8 cellular contexts compared by ENCODE assay signal in the genomic region with DNA sequence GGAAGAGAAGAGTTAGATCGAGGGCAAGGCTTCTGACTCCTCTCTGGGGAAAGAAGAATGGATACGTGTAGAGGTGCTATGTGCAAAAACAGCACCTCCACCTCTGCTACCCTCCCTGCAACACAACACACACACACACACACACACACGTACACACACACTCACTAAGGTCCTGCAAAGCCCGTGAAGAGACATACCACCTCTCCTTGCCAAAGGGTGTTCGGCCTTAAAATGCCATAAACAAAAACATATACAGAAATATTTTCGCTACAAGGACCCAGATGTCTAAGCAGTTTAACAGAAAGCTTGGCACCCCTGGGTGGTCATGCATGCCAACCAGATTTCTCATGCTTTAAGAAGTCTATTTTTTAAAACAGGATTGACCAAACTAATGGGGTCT. TPM values are rescaled to one million over a fixed set of nuclear protein-coding genes. Genes with fewer than 3 reads are reported as not detected.
A peak's percentile ranks its signal among the peaks of the same experiment; 100 is the strongest.
DNase-seq lines count a peak whose midpoint lies in the region; ATAC-seq and TF ChIP-seq lines count a peak whose summit lies in the region.

No MANE protein-coding gene starts in this region.

- peaks cover 84% of the 10 kb centered on the region for H3K4me1 Mint-ChIP-seq in activated naive CD4-positive, alpha-beta T cell treated with anti-CD3 and anti-CD28 coated beads, Interleukin-2, amount 50 U/mL, for 24 hours
- H3K4me1 Mint-ChIP-seq in activated CD4-positive, alpha-beta memory T cell treated with anti-CD3 and anti-CD28 coated beads, Interleukin-2, amount 10 ng/mL, durations not matched to agents 7 days and 5 days = peaks cover 78% of the 10 kb centered on the region
- H3K4me1 Mint-ChIP-seq in type B pancreatic cell (ENCODE audit: unreplicated experiment) = peaks cover 28% of the 10 kb centered on the region

- H3K27ac ChIP-seq in adrenal gland = peak overlapping the region in 1 of 5 donors; percentile 27

- no peak for TF ChIP-seq POLR2A in adrenal gland (IDR thresholded peaks at IDR 0.05)

- intact Hi-C loops in adrenal gland (cut with DNase I) = no loop called here

- H3K9me3 Mint-ChIP-seq in activated naive CD4-positive, alpha-beta T cell treated with anti-CD3 and anti-CD28 coated beads, Interleukin-2, amount 50 U/mL, for 24 hours = no peaks in the 10 kb centered on the region
- peaks cover 0 to 7% of the 10 kb centered on the region in 2 donors for H3K9me3 Mint-ChIP-seq in activated naive CD4-positive, alpha-beta T cell treated with anti-CD3 and anti-CD28 coated beads, Interleukin-2, amount 50 U/mL, for 72 hours
- H3K9me3 Mint-ChIP-seq in activated CD4-positive, alpha-beta memory T cell treated with anti-CD3 and anti-CD28 coated beads, Interleukin-2, amount 10 ng/mL, durations not matched to agents 7 days and 5 days = no peaks in the 10 kb centered on the region
- H3K9me3 Mint-ChIP-seq in type B pancreatic cell = no peaks in the 10 kb centered on the region

- H3K9me3 ChIP-seq in adrenal gland (replicated peaks in 1 of 3) = no peaks in the 10 kb centered on the region

- peak overlapping the region; percentile 96 for H3K4me3 Mint-ChIP-seq in activated naive CD4-positive, alpha-beta T cell treated with anti-CD3 and anti-CD28 coated beads, Interleukin-2, amount 50 U/mL, for 24 hours
- H3K4me3 Mint-ChIP-seq in activated CD4-positive, alpha-beta memory T cell treated with anti-CD3 and anti-CD28 coated beads, Interleukin-2, amount 10 ng/mL, durations not matched to agents 7 days and 5 days = peak overlapping the region; percentile 92
- peak overlapping the region; percentile 95 for H3K4me3 Mint-ChIP-seq in type B pancreatic cell

- peaks cover 10% of the 10 kb centered on the region for H3K36me3 Mint-ChIP-seq in activated naive CD4-positive, alpha-beta T cell treated with anti-CD3 and anti-CD28 coated beads, Interleukin-2, amount 50 U/mL, for 24 hours
- H3K36me3 Mint-ChIP-seq in activated naive CD4-positive, alpha-beta T cell treated with anti-CD3 and anti-CD28 coated beads, Interleukin-2, amount 50 U/mL, for 72 hours = peaks cover 26 to 62% of the 10 kb centered on the region in 2 donors
- H3K36me3 Mint-ChIP-seq in activated CD4-positive, alpha-beta memory T cell treated with anti-CD3 and anti-CD28 coated beads, Interleukin-2, amount 10 ng/mL, durations not matched to agents 7 days and 5 days (ENCODE audit: low read depth) = peaks cover 31% of the 10 kb centered on the region
- peaks cover 10% of the 10 kb centered on the region for H3K36me3 Mint-ChIP-seq in type B pancreatic cell

- H3K27me3 ChIP-seq in kidney epithelial cell (ENCODE audit: control insufficient read depth, insufficient read depth, low read length) (no peaks in the 10 kb centered on the region), adrenal gland (no peaks in the 10 kb centered on the region)

- 49 to 77% (median 60%) methylated on average over 6 of the region's 6 CpGs for WGBS in adrenal gland, 4 donors

- no peak for DNase-seq in activated naive CD4-positive, alpha-beta T cell treated with anti-CD3 and anti-CD28 coated beads, Interleukin-2, amount 50 U/mL, for 72 hours (ENCODE audit: low spot score in 2 of 2)
- DNase-seq in activated CD4-positive, alpha-beta memory T cell treated with anti-CD3 and anti-CD28 coated beads, Interleukin-2, amount 10 ng/mL, durations not matched to agents 7 days and 5 days = no peak
- no peak for DNase-seq in kidney epithelial cell (ENCODE audit: low read depth)
- DNase-seq in type B pancreatic cell (ENCODE audit: extremely low spot score, unreplicated experiment) = no peak
- DNase-seq in foreskin melanocyte = no peak
- no peak for DNase-seq in adrenal gland

- POLR2A ChIA-PET in activated CD4-positive, alpha-beta memory T cell treated with anti-CD3 and anti-CD28 coated beads, Interleukin-2, amount 10 ng/mL, durations not matched to agents 7 days and 5 days (lab: Charles Lee) = interaction anchor here (0.7 to 4.5 kb wide), 5 partner anchors 10 to 236 kb away, joined by 3 to 26 read pairs (median 4); a partner anchor contains a TSS

- H3K4me1 ChIP-seq in adrenal gland (replicated peaks in 1 of 2) = peaks cover 4 to 27% of the 10 kb centered on the region in 2 donors

- H3K27ac Mint-ChIP-seq in activated naive CD4-positive, alpha-beta T cell treated with anti-CD3 and anti-CD28 coated beads, Interleukin-2, amount 50 U/mL, for 24 hours = peak overlapping the region; percentile 91
- H3K27ac Mint-ChIP-seq in activated naive CD4-positive, alpha-beta T cell treated with anti-CD3 and anti-CD28 coated beads, Interleukin-2, amount 50 U/mL, for 72 hours = peak overlapping the region in 1 of 2 donors; percentile 96
- H3K27ac Mint-ChIP-seq in activated CD4-positive, alpha-beta memory T cell treated with anti-CD3 and anti-CD28 coated beads, Interleukin-2, amount 10 ng/mL, durations not matched to agents 7 days and 5 days = peak overlapping the region; percentile 81
- H3K27ac Mint-ChIP-seq in type B pancreatic cell = peak overlapping the region; percentile 57

- no peak for ATAC-seq in activated naive CD4-positive, alpha-beta T cell treated with anti-CD3 and anti-CD28 coated beads, Interleukin-2, amount 50 U/mL, for 72 hours
- no peak for ATAC-seq in HG03097 (IDR thresholded peaks at IDR 0.05; ENCODE audit: low FRiP score, unreplicated experiment)

- peak overlapping the region; percentile 68 for H3K4me3 ChIP-seq in kidney epithelial cell (ENCODE audit: low read depth, low read length)
- H3K4me3 ChIP-seq in adrenal gland = peak overlapping the region in 1 of 4 donors; percentile 81

- no peaks in the 10 kb centered on the region for H3K36me3 ChIP-seq in kidney epithelial cell (ENCODE audit: control insufficient read depth, insufficient read depth, low read length)
- H3K36me3 ChIP-seq in adrenal gland (replicated peaks in 1 of 2) = no peaks in the 10 kb centered on the region

- TF ChIP-seq CTCF in kidney epithelial cell (IDR thresholded peaks at IDR 0.05; ENCODE audit: insufficient read depth, low read length, poor library complexity, severe bottlenecking) = no peak
- no peak for TF ChIP-seq CTCF in type B pancreatic cell (conservative IDR thresholded peaks at IDR 0.05)
- TF ChIP-seq CTCF in adrenal gland (IDR thresholded peaks at IDR 0.05) = no peak

- H3K27me3 Mint-ChIP-seq in activated naive CD4-positive, alpha-beta T cell treated with anti-CD3 and anti-CD28 coated beads, Interleukin-2, amount 50 U/mL, for 24 hours = no peaks in the 10 kb centered on the region
- no peaks in the 10 kb centered on the region for H3K27me3 Mint-ChIP-seq in activated CD4-positive, alpha-beta memory T cell treated with anti-CD3 and anti-CD28 coated beads, Interleukin-2, amount 10 ng/mL, durations not matched to agents 7 days and 5 days
- no peaks in the 10 kb centered on the region for H3K27me3 Mint-ChIP-seq in type B pancreatic cell

- CTCF ChIA-PET in activated CD4-positive, alpha-beta memory T cell treated with anti-CD3 and anti-CD28 coated beads, Interleukin-2, amount 10 ng/mL, durations not matched to agents 7 days and 5 days (lab: Charles Lee) = interaction anchor here (0.5 to 1.5 kb wide), 3 partner anchors 13 to 41 kb away, joined by 3 to 4 read pairs (median 4); a partner anchor contains a TSS

RNA-seq across cellular contexts. Expression of a gene that starts 1.5 kb away (rescaled TPM):
- total RNA-seq in activated naive CD4-positive, alpha-beta T cell treated with anti-CD3 and anti-CD28 coated beads, Interleukin-2, amount 50 U/mL, for 72 hours = 10 to 100 TPM; 34.3 to 62.9 TPM
- total RNA-seq in activated CD4-positive, alpha-beta memory T cell treated with anti-CD3 and anti-CD28 coated beads, Interleukin-2, amount 10 ng/mL, durations not matched to agents 7 days and 5 days = 10 to 100 TPM; 29.9 to 33.4 TPM
- total RNA-seq in kidney epithelial cell = 8.3 and 9.0 TPM in 2 replicates
- total RNA-seq in type B pancreatic cell (ENCODE audit: low replicate concordance) = 13.7 and 15.6 TPM in 2 replicates
- 10 to 100 TPM in 4 of 8 donors, 1 to 10 TPM in 3, under 1 TPM in 1; 0.54 to 20.5 (median 11.7) TPM for total RNA-seq in adrenal gland
- polyA plus RNA-seq in adrenal gland = 1 to 10 TPM; 2.2 to 6.7 (median 2.2) TPM

RNA-seq across cellular contexts. Expression of a gene that starts 13.0 kb away (rescaled TPM):
- total RNA-seq in activated naive CD4-positive, alpha-beta T cell treated with anti-CD3 and anti-CD28 coated beads, Interleukin-2, amount 50 U/mL, for 72 hours = 10 to 100 TPM; 32.7 to 65.8 TPM
- total RNA-seq in activated CD4-positive, alpha-beta memory T cell treated with anti-CD3 and anti-CD28 coated beads, Interleukin-2, amount 10 ng/mL, durations not matched to agents 7 days and 5 days = 10 to 100 TPM; 11.4 to 12.3 TPM
- total RNA-seq in kidney epithelial cell (12.5 and 19.7 TPM in 2 replicates), type B pancreatic cell (ENCODE audit: low replicate concordance) (6.7 and 9.5 TPM in 2 replicates), adrenal gland (10 to 100 TPM in 7 of 8 donors, 1 to 10 TPM in 1; 6.0 to 50.4 (median 20.2) TPM)
- polyA plus RNA-seq in adrenal gland = 10 to 100 TPM in 2 of 3 donors, 1 to 10 TPM in 1; 6.8 to 13.8 (median 13.2) TPM

RNA-seq across cellular contexts. Expression of a gene that starts 52.6 kb away (rescaled TPM):
- 10 to 100 TPM; 15.0 to 19.2 TPM for total RNA-seq in activated naive CD4-positive, alpha-beta T cell treated with anti-CD3 and anti-CD28 coated beads, Interleukin-2, amount 50 U/mL, for 72 hours
- 10 to 100 TPM; 10.9 to 17.2 TPM for total RNA-seq in activated CD4-positive, alpha-beta memory T cell treated with anti-CD3 and anti-CD28 coated beads, Interleukin-2, amount 10 ng/mL, durations not matched to agents 7 days and 5 days
- total RNA-seq in kidney epithelial cell (22.0 and 31.0 TPM in 2 replicates), type B pancreatic cell (ENCODE audit: low replicate concordance) (14.5 and 18.9 TPM in 2 replicates), adrenal gland (10 to 100 TPM; 13.1 to 30.1 (median 19.6) TPM)
- polyA plus RNA-seq in adrenal gland = 10 to 100 TPM in 1 of 3 donors, 1 to 10 TPM in 2; 7.3 to 27.5 (median 8.0) TPM
